ENCODE assay signal across 1 cellular context in the genomic region with DNA sequence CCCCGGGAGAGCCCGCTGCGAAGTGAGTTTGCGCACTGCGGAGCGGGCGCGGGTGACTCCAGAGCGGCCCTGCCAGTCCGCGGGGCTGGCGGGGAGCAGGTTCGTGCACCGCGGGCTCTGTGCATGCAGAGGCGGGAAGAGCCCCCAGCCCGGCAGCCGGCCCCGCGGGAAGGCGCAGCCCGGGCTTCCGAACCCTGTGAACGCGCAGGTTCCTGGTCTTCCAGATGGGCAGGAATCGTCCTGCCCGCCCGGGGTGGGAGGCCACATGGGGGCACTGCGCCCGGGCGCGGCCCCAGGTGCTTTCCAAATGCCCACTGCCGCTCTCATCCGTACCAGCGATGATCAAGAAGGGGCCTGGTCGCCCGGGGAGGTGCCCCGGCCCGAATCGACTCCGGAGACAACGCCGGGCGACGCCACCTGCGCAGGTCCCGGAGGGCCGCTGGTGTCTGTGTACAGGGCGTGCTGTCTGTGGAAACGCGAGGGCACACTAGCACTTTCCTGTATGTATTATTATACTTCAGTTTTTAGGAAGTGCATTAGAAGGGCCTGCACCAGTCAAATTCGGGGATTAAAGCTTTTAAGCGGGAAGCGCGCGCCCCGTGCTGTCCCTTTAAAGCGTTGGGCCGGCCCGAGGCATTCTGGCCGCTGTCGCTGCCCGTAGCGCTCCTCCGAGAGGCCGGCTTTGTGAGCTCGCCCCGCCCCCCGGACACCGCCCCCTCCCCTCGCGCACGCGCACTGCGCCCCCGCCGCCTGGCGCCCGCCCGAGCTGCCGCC.
A peak's percentile ranks its signal among the peaks of the same experiment; 100 is the strongest.
TF ChIP-seq lines count a peak whose summit lies in the region.

A gene (plus strand): TSS at position 740 of the 774 bp plus-strand sequence. CDS start 3,796 bp downstream, outside the sequence.

TF ChIP-seq in GM12878, 131 proteins besides CTCF, POLR2A, EP300 and RAD21 (continued from another document and continues in another):
- TF ChIP-seq, protein P1, sequence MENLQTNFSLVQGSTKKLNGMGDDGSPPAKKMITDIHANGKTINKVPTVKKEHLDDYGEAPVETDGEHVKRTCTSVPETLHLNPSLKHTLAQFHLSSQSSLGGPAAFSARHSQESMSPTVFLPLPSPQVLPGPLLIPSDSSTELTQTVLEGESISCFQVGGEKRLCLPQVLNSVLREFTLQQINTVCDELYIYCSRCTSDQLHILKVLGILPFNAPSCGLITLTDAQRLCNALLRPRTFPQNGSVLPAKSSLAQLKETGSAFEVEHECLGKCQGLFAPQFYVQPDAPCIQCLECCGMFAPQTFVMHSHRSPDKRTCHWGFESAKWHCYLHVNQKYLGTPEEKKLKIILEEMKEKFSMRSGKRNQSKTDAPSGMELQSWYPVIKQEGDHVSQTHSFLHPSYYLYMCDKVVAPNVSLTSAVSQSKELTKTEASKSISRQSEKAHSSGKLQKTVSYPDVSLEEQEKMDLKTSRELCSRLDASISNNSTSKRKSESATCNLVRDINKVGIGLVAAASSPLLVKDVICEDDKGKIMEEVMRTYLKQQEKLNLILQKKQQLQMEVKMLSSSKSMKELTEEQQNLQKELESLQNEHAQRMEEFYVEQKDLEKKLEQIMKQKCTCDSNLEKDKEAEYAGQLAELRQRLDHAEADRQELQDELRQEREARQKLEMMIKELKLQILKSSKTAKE (IDR thresholded peaks at IDR 0.05; ENCODE audit: low read depth, poor library complexity, severe bottlenecking), result peak; percentile 40
- TF ChIP-seq, protein P2, sequence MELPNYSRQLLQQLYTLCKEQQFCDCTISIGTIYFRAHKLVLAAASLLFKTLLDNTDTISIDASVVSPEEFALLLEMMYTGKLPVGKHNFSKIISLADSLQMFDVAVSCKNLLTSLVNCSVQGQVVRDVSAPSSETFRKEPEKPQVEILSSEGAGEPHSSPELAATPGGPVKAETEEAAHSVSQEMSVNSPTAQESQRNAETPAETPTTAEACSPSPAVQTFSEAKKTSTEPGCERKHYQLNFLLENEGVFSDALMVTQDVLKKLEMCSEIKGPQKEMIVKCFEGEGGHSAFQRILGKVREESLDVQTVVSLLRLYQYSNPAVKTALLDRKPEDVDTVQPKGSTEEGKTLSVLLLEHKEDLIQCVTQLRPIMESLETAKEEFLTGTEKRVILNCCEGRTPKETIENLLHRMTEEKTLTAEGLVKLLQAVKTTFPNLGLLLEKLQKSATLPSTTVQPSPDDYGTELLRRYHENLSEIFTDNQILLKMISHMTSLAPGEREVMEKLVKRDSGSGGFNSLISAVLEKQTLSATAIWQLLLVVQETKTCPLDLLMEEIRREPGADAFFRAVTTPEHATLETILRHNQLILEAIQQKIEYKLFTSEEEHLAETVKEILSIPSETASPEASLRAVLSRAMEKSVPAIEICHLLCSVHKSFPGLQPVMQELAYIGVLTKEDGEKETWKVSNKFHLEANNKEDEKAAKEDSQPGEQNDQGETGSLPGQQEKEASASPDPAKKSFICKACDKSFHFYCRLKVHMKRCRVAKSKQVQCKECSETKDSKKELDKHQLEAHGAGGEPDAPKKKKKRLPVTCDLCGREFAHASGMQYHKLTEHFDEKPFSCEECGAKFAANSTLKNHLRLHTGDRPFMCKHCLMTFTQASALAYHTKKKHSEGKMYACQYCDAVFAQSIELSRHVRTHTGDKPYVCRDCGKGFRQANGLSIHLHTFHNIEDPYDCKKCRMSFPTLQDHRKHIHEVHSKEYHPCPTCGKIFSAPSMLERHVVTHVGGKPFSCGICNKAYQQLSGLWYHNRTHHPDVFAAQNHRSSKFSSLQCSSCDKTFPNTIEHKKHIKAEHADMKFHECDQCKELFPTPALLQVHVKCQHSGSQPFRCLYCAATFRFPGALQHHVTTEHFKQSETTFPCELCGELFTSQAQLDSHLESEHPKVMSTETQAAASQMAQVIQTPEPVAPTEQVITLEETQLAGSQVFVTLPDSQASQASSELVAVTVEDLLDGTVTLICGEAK (IDR thresholded peaks at IDR 0.05; ENCODE audit: borderline replicate concordance), result no peak; the same call in 1 of the 2 replicates
- TF ChIP-seq KLF5 (IDR thresholded peaks at IDR 0.05; ENCODE audit: partially characterized antibody) (peak; percentile 95), BHLHE40 (IDR thresholded peaks at IDR 0.05; ENCODE audit: borderline replicate concordance in 1 of 2, low read depth in 2 of 2, low read length in 1 of 2) (peak in 1 of 2 experiments; percentile 46; a peak in 2 of 4 replicates), EED (IDR thresholded peaks at IDR 0.05; ENCODE audit: low read depth) (peak; percentile 24; the same call in 1 of the 2 replicates), HDAC2 (IDR thresholded peaks at IDR 0.05) (no peak), RUNX3 (IDR thresholded peaks at IDR 0.05; ENCODE audit: low read length) (0 out of 2 replicates have a peak, but pooled peaks have one; percentile 30), ETV6 (conservative IDR thresholded peaks at IDR 0.05 in 1 of 2, IDR thresholded peaks at IDR 0.05 in 1 of 2; ENCODE audit: borderline replicate concordance in 1 of 2, low read depth in 1 of 2) (no peak), CREM (IDR thresholded peaks at IDR 0.05; ENCODE audit: low read depth) (0 out of 2 replicates have a peak, but pooled peaks have one; percentile 32), CHD4 (IDR thresholded peaks at IDR 0.05) (no peak), IKZF1 (conservative IDR thresholded peaks at IDR 0.05) (peak; percentile 69), SIN3A (IDR thresholded peaks at IDR 0.05; ENCODE audit: low read depth, low read length) (peak; percentile 60; the same call in 1 of the 2 replicates), POLR2AphosphoS2 (IDR thresholded peaks at IDR 0.05; ENCODE audit: low read depth, low read length) (0 out of 2 replicates have a peak, but pooled peaks have one; percentile 36), SPI1 (IDR thresholded peaks at IDR 0.05; ENCODE audit: borderline replicate concordance, insufficient read depth, low read depth, low read length) (no peak), KDM1A (IDR thresholded peaks at IDR 0.05; ENCODE audit: borderline replicate concordance) (no peak), MEF2B (IDR thresholded peaks at IDR 0.05; ENCODE audit: partially characterized antibody, poor library complexity, severe bottlenecking) (peak; percentile 25), SMC3 (IDR thresholded peaks at IDR 0.05; ENCODE audit: borderline replicate concordance, low read length) (no peak), FOXK2 (IDR thresholded peaks at IDR 0.05) (peak; percentile 91), GATAD2B (conservative IDR thresholded peaks at IDR 0.05; ENCODE audit: low read depth) (peak; percentile 77; the same call in 1 of the 2 replicates), LARP7 (IDR thresholded peaks at IDR 0.05) (peak; percentile 60; the same call in 1 of the 2 replicates), WRNIP1 (IDR thresholded peaks at IDR 0.05; ENCODE audit: borderline replicate concordance, low read depth, low read length) (no peak), RFX5 (IDR thresholded peaks at IDR 0.05; ENCODE audit: low read depth, low read length) (no peak), SIX5 (IDR thresholded peaks at IDR 0.05; ENCODE audit: low read depth, low read length, severe bottlenecking) (no peak)
- TF ChIP-seq, protein P3, sequence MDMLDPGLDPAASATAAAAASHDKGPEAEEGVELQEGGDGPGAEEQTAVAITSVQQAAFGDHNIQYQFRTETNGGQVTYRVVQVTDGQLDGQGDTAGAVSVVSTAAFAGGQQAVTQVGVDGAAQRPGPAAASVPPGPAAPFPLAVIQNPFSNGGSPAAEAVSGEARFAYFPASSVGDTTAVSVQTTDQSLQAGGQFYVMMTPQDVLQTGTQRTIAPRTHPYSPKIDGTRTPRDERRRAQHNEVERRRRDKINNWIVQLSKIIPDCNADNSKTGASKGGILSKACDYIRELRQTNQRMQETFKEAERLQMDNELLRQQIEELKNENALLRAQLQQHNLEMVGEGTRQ (IDR thresholded peaks at IDR 0.05; ENCODE audit: borderline replicate concordance, low read depth, low read length), result no peak
- TF ChIP-seq, protein P4, sequence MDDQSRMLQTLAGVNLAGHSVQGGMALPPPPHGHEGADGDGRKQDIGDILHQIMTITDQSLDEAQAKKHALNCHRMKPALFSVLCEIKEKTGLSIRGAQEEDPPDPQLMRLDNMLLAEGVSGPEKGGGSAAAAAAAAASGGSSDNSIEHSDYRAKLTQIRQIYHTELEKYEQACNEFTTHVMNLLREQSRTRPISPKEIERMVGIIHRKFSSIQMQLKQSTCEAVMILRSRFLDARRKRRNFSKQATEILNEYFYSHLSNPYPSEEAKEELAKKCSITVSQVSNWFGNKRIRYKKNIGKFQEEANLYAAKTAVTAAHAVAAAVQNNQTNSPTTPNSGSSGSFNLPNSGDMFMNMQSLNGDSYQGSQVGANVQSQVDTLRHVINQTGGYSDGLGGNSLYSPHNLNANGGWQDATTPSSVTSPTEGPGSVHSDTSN (IDR thresholded peaks at IDR 0.05; ENCODE audit: insufficient replicate concordance, low read depth, low read length), result no peak
- TF ChIP-seq, protein P5, sequence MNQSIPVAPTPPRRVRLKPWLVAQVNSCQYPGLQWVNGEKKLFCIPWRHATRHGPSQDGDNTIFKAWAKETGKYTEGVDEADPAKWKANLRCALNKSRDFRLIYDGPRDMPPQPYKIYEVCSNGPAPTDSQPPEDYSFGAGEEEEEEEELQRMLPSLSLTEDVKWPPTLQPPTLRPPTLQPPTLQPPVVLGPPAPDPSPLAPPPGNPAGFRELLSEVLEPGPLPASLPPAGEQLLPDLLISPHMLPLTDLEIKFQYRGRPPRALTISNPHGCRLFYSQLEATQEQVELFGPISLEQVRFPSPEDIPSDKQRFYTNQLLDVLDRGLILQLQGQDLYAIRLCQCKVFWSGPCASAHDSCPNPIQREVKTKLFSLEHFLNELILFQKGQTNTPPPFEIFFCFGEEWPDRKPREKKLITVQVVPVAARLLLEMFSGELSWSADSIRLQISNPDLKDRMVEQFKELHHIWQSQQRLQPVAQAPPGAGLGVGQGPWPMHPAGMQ (IDR thresholded peaks at IDR 0.05; ENCODE audit: borderline replicate concordance), result no peak
- TF ChIP-seq, protein P6, sequence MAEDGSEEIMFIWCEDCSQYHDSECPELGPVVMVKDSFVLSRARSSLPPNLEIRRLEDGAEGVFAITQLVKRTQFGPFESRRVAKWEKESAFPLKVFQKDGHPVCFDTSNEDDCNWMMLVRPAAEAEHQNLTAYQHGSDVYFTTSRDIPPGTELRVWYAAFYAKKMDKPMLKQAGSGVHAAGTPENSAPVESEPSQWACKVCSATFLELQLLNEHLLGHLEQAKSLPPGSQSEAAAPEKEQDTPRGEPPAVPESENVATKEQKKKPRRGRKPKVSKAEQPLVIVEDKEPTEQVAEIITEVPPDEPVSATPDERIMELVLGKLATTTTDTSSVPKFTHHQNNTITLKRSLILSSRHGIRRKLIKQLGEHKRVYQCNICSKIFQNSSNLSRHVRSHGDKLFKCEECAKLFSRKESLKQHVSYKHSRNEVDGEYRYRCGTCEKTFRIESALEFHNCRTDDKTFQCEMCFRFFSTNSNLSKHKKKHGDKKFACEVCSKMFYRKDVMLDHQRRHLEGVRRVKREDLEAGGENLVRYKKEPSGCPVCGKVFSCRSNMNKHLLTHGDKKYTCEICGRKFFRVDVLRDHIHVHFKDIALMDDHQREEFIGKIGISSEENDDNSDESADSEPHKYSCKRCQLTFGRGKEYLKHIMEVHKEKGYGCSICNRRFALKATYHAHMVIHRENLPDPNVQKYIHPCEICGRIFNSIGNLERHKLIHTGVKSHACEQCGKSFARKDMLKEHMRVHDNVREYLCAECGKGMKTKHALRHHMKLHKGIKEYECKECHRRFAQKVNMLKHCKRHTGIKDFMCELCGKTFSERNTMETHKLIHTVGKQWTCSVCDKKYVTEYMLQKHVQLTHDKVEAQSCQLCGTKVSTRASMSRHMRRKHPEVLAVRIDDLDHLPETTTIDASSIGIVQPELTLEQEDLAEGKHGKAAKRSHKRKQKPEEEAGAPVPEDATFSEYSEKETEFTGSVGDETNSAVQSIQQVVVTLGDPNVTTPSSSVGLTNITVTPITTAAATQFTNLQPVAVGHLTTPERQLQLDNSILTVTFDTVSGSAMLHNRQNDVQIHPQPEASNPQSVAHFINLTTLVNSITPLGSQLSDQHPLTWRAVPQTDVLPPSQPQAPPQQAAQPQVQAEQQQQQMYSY (CRISPR knock-in tag; IDR thresholded peaks at IDR 0.05), result no peak
- TF ChIP-seq, protein P7, sequence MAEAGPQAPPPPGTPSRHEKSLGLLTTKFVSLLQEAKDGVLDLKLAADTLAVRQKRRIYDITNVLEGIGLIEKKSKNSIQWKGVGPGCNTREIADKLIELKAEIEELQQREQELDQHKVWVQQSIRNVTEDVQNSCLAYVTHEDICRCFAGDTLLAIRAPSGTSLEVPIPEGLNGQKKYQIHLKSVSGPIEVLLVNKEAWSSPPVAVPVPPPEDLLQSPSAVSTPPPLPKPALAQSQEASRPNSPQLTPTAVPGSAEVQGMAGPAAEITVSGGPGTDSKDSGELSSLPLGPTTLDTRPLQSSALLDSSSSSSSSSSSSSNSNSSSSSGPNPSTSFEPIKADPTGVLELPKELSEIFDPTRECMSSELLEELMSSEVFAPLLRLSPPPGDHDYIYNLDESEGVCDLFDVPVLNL (IDR thresholded peaks at IDR 0.05; ENCODE audit: low read depth, low read length), result no peak
- TF ChIP-seq, protein P8, sequence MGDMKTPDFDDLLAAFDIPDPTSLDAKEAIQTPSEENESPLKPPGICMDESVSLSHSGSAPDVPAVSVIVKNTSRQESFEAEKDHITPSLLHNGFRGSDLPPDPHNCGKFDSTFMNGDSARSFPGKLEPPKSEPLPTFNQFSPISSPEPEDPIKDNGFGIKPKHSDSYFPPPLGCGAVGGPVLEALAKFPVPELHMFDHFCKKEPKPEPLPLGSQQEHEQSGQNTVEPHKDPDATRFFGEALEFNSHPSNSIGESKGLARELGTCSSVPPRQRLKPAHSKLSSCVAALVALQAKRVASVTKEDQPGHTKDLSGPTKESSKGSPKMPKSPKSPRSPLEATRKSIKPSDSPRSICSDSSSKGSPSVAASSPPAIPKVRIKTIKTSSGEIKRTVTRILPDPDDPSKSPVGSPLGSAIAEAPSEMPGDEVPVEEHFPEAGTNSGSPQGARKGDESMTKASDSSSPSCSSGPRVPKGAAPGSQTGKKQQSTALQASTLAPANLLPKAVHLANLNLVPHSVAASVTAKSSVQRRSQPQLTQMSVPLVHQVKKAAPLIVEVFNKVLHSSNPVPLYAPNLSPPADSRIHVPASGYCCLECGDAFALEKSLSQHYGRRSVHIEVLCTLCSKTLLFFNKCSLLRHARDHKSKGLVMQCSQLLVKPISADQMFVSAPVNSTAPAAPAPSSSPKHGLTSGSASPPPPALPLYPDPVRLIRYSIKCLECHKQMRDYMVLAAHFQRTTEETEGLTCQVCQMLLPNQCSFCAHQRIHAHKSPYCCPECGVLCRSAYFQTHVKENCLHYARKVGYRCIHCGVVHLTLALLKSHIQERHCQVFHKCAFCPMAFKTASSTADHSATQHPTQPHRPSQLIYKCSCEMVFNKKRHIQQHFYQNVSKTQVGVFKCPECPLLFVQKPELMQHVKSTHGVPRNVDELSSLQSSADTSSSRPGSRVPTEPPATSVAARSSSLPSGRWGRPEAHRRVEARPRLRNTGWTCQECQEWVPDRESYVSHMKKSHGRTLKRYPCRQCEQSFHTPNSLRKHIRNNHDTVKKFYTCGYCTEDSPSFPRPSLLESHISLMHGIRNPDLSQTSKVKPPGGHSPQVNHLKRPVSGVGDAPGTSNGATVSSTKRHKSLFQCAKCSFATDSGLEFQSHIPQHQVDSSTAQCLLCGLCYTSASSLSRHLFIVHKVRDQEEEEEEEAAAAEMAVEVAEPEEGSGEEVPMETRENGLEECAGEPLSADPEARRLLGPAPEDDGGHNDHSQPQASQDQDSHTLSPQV (IDR thresholded peaks at IDR 0.05), result no peak
